Comparison of ENCODE assay signal across 1 cellular context in the genomic region with DNA sequence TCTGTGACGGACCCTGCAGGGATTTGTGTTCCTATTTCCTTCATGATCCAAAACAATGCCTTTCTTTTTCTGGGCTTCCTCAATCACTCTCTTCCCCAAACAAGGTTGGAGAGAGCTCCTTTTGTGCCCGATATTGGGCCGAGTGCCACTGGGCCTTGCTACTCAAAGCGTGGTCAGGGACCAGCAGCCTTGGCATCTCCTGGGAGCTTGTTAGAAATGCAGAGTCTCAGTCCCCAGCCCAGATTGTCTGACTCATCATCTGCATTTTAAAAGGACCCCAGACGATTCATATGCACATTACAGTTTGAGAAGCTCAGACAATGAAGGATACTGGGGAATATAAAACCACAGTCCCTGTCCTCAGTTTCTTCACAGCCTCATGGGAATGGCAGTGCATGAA.
TF ChIP-seq lines count a peak whose summit lies in the region.

No MANE protein-coding gene starts in this region.

TF ChIP-seq in GM12891, 5 proteins besides CTCF, POLR2A, EP300 and RAD21:
- TF ChIP-seq POLR2AphosphoS5 (IDR thresholded peaks at IDR 0.05; ENCODE audit: low read depth, low read length): no peak
- TF ChIP-seq POU2F2 (IDR thresholded peaks at IDR 0.05; ENCODE audit: low read depth, low read length): no peak
- TF ChIP-seq SPI1 (IDR thresholded peaks at IDR 0.05; ENCODE audit: low read depth, low read length): no peak
- no peak for TF ChIP-seq TAF1 (IDR thresholded peaks at IDR 0.05; ENCODE audit: low read depth, low read length)
- no peak for TF ChIP-seq PAX5 (IDR thresholded peaks at IDR 0.05; ENCODE audit: insufficient read depth, low read length, severe bottlenecking)
